Comparison of ENCODE assay signal across 1 cellular context in genomic region chr7:144736880-144737493, GRCh38.
TF ChIP-seq lines count a peak whose summit lies in the region.

No MANE protein-coding gene starts in this region.

TF ChIP-seq in GM23338, 12 proteins besides CTCF, POLR2A, EP300 and RAD21 (continued from another document):
- no peak for TF ChIP-seq ETS1 (IDR thresholded peaks at IDR 0.05)
- TF ChIP-seq JUNB (IDR thresholded peaks at IDR 0.05; ENCODE audit: unreplicated experiment) = no peak
- TF ChIP-seq EZH2phosphoT487 (IDR thresholded peaks at IDR 0.05; ENCODE audit: unreplicated experiment) = no peak
- TF ChIP-seq CREB1 (CRISPR knock-in tag; IDR thresholded peaks at IDR 0.05; ENCODE audit: low read depth) = no peak
- no peak for TF ChIP-seq ZNF114 (CRISPR knock-in tag; IDR thresholded peaks at IDR 0.05)
- no peak for TF ChIP-seq EZH2 (IDR thresholded peaks at IDR 0.05; ENCODE audit: low read depth, unreplicated experiment)
- no peak for TF ChIP-seq ZNF462 (CRISPR knock-in tag; IDR thresholded peaks at IDR 0.05)
- TF ChIP-seq STAT1 (IDR thresholded peaks at IDR 0.05; ENCODE audit: unreplicated experiment) = no peak
